ENCODE assay signal across 1 cellular context in genomic region chr1:106524631-106525030, GRCh38.
TF ChIP-seq lines count a peak whose summit lies in the region.

No MANE protein-coding gene starts in this region.

TF ChIP-seq in GM23338, 12 proteins besides CTCF, POLR2A, EP300 and RAD21 (continued from another document):
- TF ChIP-seq REST (IDR thresholded peaks at IDR 0.05; ENCODE audit: unreplicated experiment) (no peak), ZNF114 (CRISPR knock-in tag; IDR thresholded peaks at IDR 0.05) (no peak), POLR2AphosphoS5 (IDR thresholded peaks at IDR 0.05; ENCODE audit: low read depth) (no peak), NANOG (IDR thresholded peaks at IDR 0.05; ENCODE audit: borderline replicate concordance) (no peak), JUNB (IDR thresholded peaks at IDR 0.05; ENCODE audit: unreplicated experiment) (no peak), ZNF462 (CRISPR knock-in tag; IDR thresholded peaks at IDR 0.05) (no peak), EZH2phosphoT487 (IDR thresholded peaks at IDR 0.05; ENCODE audit: unreplicated experiment) (no peak)
